ENCODE assay signal across 19 cellular contexts in the genomic region with DNA sequence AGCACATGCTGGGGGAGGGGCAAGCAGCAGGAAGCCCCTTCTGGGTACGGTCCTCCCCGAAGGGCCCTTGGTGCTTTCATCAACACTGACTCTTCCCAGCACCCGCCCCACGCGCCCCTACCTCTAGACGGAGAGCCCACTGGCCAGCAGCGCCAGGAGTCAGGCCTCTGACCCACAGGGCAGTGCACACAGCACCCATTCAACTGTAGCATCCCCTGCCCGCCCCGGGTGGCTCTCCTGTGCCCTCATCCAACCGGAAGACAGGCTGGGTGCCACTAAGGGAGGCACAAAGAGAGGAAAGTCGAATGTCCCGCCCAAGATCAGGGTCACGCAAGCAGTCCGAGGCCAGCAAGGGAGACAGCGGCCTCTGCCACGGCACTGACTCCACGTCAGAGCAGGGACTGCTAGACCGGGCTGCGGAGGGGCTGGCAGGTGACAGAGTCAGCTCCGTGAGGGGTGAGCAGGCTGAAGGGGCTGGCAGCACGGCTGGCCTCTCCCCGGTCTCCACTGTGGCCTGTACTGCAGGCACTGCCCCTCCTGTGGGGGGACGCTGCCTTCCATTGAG. TPM values are rescaled to one million over a fixed set of nuclear protein-coding genes. Genes with fewer than 3 reads are reported as not detected.
DNase-seq lines count a peak whose midpoint lies in the region; FAIRE-seq and TF ChIP-seq lines count a peak whose summit lies in the region.
"Had no signal": no experiment of that assay in that cellular context is flagged by ENCODE, and none has a peak within 500 bp of the region (broad histone marks: within the 10 kb centered on the region; RNA-seq: fewer than 3 reads in every experiment).

No MANE protein-coding gene starts in this region.

- H3K4me1 Mint-ChIP-seq in MCF 10A (ENCODE audit: insufficient read depth, unreplicated experiment): no peaks in the 10 kb centered on the region
- peaks cover 3% of the 10 kb centered on the region for H3K4me1 Mint-ChIP-seq in chondrocyte (ENCODE audit: low read depth)

- DNase-seq in MCF 10A (ENCODE audit: unreplicated experiment): no peak
- DNase-seq in mammary epithelial cell: no peak
- peak; percentile 87 for DNase-seq in chondrocyte (ENCODE audit: low spot score)
- DNase-seq in NCI-H524 (lab: John Stamatoyannopoulos, UW): no peak
- no peak for DNase-seq in small intestine
- DNase-seq in DMS114 treated with DMSO at 0.1 percent for 48 hours (lab: John Stamatoyannopoulos, UW; ENCODE audit: unreplicated experiment): no peak
- DNase-seq: HCEC 1CT, KG1, NCI-H1048, NCI-H146, NCI-H2081 treated with DMSO at 0.1 percent for 48 hours, NCI-H510A, NCI-H82, SHP77 treated with DMSO at 0.1 percent for 48 hours had no signal

- H3K27ac Mint-ChIP-seq in MCF 10A (ENCODE audit: low read depth, unreplicated experiment) (peak overlapping the region; percentile 63), chondrocyte (ENCODE audit: unreplicated experiment) (no peak overlapping the region)

- no peak overlapping the region for H3K27ac ChIP-seq in mammary epithelial cell (ENCODE audit: insufficient read depth, low read depth, low read length)
- H3K27ac ChIP-seq in liver (ENCODE audit: low read depth in 1 of 2, low read length in 2 of 2): peak overlapping the region in 1 of 2 donors; percentile 3
- no peak overlapping the region for H3K27ac ChIP-seq in skeletal muscle tissue (ENCODE audit: low read depth, low read length)
- H3K27ac ChIP-seq in small intestine (ENCODE audit: low read depth in 1 of 2, low read length in 1 of 2): no peak overlapping the region
- H3K27ac ChIP-seq: C4-2B had no signal

- no peak overlapping the region for H3K4me2 ChIP-seq in mammary epithelial cell (ENCODE audit: insufficient read depth, low read depth, low read length)

- intact Hi-C loops in MCF 10A (cut with micrococcal nuclease) (no loop called here), mammary epithelial cell (cut with micrococcal nuclease) (no loop called here)

- CTCF ChIA-PET in MCF 10A (lab: Yijun Ruan, JAX) (interaction anchor here (7.2 kb wide), 1 partner anchor 67 kb away, joined by 105 read pairs; no protein-coding TSS in a partner anchor), mammary epithelial cell (lab: Charles Lee; ENCODE audit: low non-redundant PET) (interaction anchor here (0.6 kb wide), 1 partner anchor 11 kb away, joined by 25 read pairs; no protein-coding TSS in a partner anchor)

- no peaks in the 10 kb centered on the region for H3K36me3 ChIP-seq in mammary epithelial cell (ENCODE audit: insufficient read depth, low read length)
- peaks cover 0 to 10% (median 6%) of the 10 kb centered on the region in 4 donors for H3K36me3 ChIP-seq in liver (ENCODE audit: control insufficient read depth in 4 of 4, insufficient read depth in 3 of 4, low read depth in 1 of 4, low read length in 3 of 4)
- H3K36me3 ChIP-seq in skeletal muscle tissue (ENCODE audit: control insufficient read depth in 3 of 3, insufficient read depth in 3 of 3, low read length in 3 of 3): peaks cover 8 to 13% (median 12%) of the 10 kb centered on the region in 3 donors
- H3K36me3 ChIP-seq in small intestine (ENCODE audit: control insufficient read depth in 2 of 2, insufficient read depth in 2 of 2, low read length in 2 of 2): peaks cover 0 to under 1% of the 10 kb centered on the region in 2 donors

- H4K20me1 ChIP-seq in mammary epithelial cell (ENCODE audit: insufficient read depth, low read length): no peaks in the 10 kb centered on the region

- in situ Hi-C loops in mammary epithelial cell (cut with MboI; ENCODE audit: low sequenced_read_pairs in 2 of 2): loop anchor here (5.0 to 10.0 kb wide), 2 partner anchors 68 to 76 kb away; no protein-coding TSS in a partner anchor

- BruUV-seq in MCF 10A (replicated peaks; lab: Mats Ljungman, UMichigan) (no TSS peak), mammary epithelial cell (replicated peaks; lab: Mats Ljungman, UMichigan) (no TSS peak)

- H3K9me3 ChIP-seq in mammary epithelial cell (replicated peaks; ENCODE audit: insufficient read depth, low read length) (no peaks in the 10 kb centered on the region), liver (ENCODE audit: control insufficient read depth in 4 of 4, low read length in 3 of 4) (no peaks in the 10 kb centered on the region), skeletal muscle tissue (ENCODE audit: control insufficient read depth in 3 of 3, low read length in 3 of 3) (no peaks in the 10 kb centered on the region), small intestine (ENCODE audit: control insufficient read depth, low read depth) (no peaks in the 10 kb centered on the region)

- WGBS in mammary epithelial cell (ENCODE audit: low coverage, missing lambda C conversion rate): 82% methylated on average over 17 of the region's 23 CpGs
- WGBS in liver: 45% methylated on average over 23 of the region's 23 CpGs
- 69 to 77% (median 76%) methylated on average over 23 of the region's 23 CpGs for WGBS in small intestine, 3 donors

- no peaks in the 10 kb centered on the region for H3K79me2 ChIP-seq in mammary epithelial cell (ENCODE audit: insufficient read depth, low read length)

- TF ChIP-seq CTCF in MCF 10A (IDR thresholded peaks at IDR 0.05; ENCODE audit: unreplicated experiment) (no peak), mammary epithelial cell (conservative IDR thresholded peaks at IDR 0.05 in 1 of 2, IDR thresholded peaks at IDR 0.05 in 1 of 2; ENCODE audit: extremely low read depth in 1 of 2, insufficient read depth in 1 of 2, low read depth in 1 of 2, low read length in 2 of 2) (no peak), chondrocyte (IDR thresholded peaks at IDR 0.05) (no peak), liver (IDR thresholded peaks at IDR 0.05; ENCODE audit: low read depth, low read length, missing input control) (no peak)

- H3K27me3 Mint-ChIP-seq in MCF 10A (ENCODE audit: insufficient read depth, unreplicated experiment) (no peaks in the 10 kb centered on the region), chondrocyte (ENCODE audit: low read depth) (no peaks in the 10 kb centered on the region)

- H3K9me3 Mint-ChIP-seq in MCF 10A (ENCODE audit: unreplicated experiment) (no peaks in the 10 kb centered on the region), chondrocyte (ENCODE audit: low read depth) (no peaks in the 10 kb centered on the region)

- H3K4me3 ChIP-seq in mammary epithelial cell (replicated peaks in 1 of 3; ENCODE audit: insufficient read depth in 1 of 3, low read depth in 2 of 3, low read length in 3 of 3): no peak overlapping the region
- no peak overlapping the region for H3K4me3 ChIP-seq in liver (ENCODE audit: low read depth in 1 of 3, low read length in 3 of 3)
- H3K4me3 ChIP-seq in skeletal muscle tissue (ENCODE audit: low read length in 3 of 3): no peak overlapping the region
- no peak overlapping the region for H3K4me3 ChIP-seq in small intestine (ENCODE audit: low read depth in 1 of 2, low read length in 2 of 2)

- no peak for FAIRE-seq in small intestine (lab: Jason Lieb, UNC)
- FAIRE-seq: A204.1, GM19239 had no signal

- H3K36me3 Mint-ChIP-seq in MCF 10A (ENCODE audit: insufficient read depth, unreplicated experiment) (peaks cover 18% of the 10 kb centered on the region), chondrocyte (ENCODE audit: low read depth) (peaks cover 5% of the 10 kb centered on the region)

- no peak for TF ChIP-seq RAD21 in liver (IDR thresholded peaks at IDR 0.05)

- H3K9ac ChIP-seq in mammary epithelial cell (ENCODE audit: insufficient read depth, low read length) (no peak overlapping the region), liver (ENCODE audit: low read depth in 1 of 2, low read length in 2 of 2) (no peak overlapping the region), skeletal muscle tissue (ENCODE audit: low read depth in 1 of 3, low read length in 3 of 3) (peak overlapping the region in 2 of 3 donors; percentile 23 to 45)

- dilution Hi-C loops in mammary epithelial cell (cut with HindIII; ENCODE audit: low sequenced_read_pairs): no loop called here

- no peak overlapping the region for H3K4me3 Mint-ChIP-seq in MCF 10A (ENCODE audit: unreplicated experiment)
- no peak overlapping the region for H3K4me3 Mint-ChIP-seq in chondrocyte (ENCODE audit: unreplicated experiment)

- H3K27me3 ChIP-seq in mammary epithelial cell (ENCODE audit: insufficient read depth, low read length): no peaks in the 10 kb centered on the region
- no peaks in the 10 kb centered on the region for H3K27me3 ChIP-seq in liver (ENCODE audit: control insufficient read depth in 4 of 4, insufficient read depth in 4 of 4, low read length in 3 of 4)
- peaks cover 0 to 13% (median 10%) of the 10 kb centered on the region in 3 donors for H3K27me3 ChIP-seq in skeletal muscle tissue (ENCODE audit: control insufficient read depth in 3 of 3, insufficient read depth in 3 of 3, low read length in 3 of 3)
- H3K27me3 ChIP-seq in small intestine (ENCODE audit: control insufficient read depth in 2 of 2, insufficient read depth in 2 of 2, low read length in 2 of 2): no peaks in the 10 kb centered on the region

- peaks cover 9% of the 10 kb centered on the region for H3K4me1 ChIP-seq in mammary epithelial cell (ENCODE audit: insufficient read depth, low read length)
- peaks cover 1 to 34% (median 17%) of the 10 kb centered on the region in 4 donors for H3K4me1 ChIP-seq in liver (ENCODE audit: control insufficient read depth in 4 of 4, insufficient read depth in 4 of 4, low read length in 3 of 4)
- peaks cover 2 to 20% (median 14%) of the 10 kb centered on the region in 3 donors for H3K4me1 ChIP-seq in skeletal muscle tissue (ENCODE audit: control insufficient read depth in 3 of 3, insufficient read depth in 3 of 3, low read length in 3 of 3)
- no peaks in the 10 kb centered on the region for H3K4me1 ChIP-seq in small intestine (ENCODE audit: control insufficient read depth in 2 of 2, insufficient read depth in 1 of 2, low read depth in 1 of 2, low read length in 1 of 2)

- POLR2A ChIA-PET in MCF 10A (lab: Yijun Ruan, JAX): no interaction called here

- H2AFZ ChIP-seq in mammary epithelial cell (ENCODE audit: low read depth, low read length): no peak overlapping the region

RNA-seq across cellular contexts. Expression of gene MSRB1, which starts 9.8 kb away (rescaled TPM):
- 5.8 and 7.4 TPM in 2 replicates for total RNA-seq in MCF 10A (2022)
- 10 to 100 TPM; 19.2 to 22.0 TPM for total RNA-seq in mammary epithelial cell
- 30.6 TPM for polyA plus RNA-seq in mammary epithelial cell
- polyA minus RNA-seq in mammary epithelial cell: 6.2 TPM
- total RNA-seq in chondrocyte: 18.3 to 19.1 TPM (median 18.8 TPM) in 3 replicates
- total RNA-seq in liver: 10 to 100 TPM; 32.2 to 43.9 TPM
- 100 to 1,000 TPM; 152 to 169 TPM for polyA plus RNA-seq in liver
- 13.6 TPM for total RNA-seq in skeletal muscle tissue
- polyA plus RNA-seq in small intestine: 100 to 1,000 TPM in 1 of 3 donors, 10 to 100 TPM in 2; 50.6 to 105 (median 59.2) TPM

RNA-seq across cellular contexts. Expression of gene HS3ST6, which starts 15.0 kb away (rescaled TPM):
- total RNA-seq in MCF 10A (2022) (not detected in 2 replicates), mammary epithelial cell (not detected), chondrocyte (not detected in 3 replicates), liver (not detected), skeletal muscle tissue (not detected)
- polyA plus RNA-seq in mammary epithelial cell (not detected), liver (not detected), small intestine (under 1 TPM in 1 of 3 donors, not detected in 2; 0.04 TPM)
- not detected for polyA minus RNA-seq in mammary epithelial cell

RNA-seq across cellular contexts. Expression of gene RPL3L, which starts 21.3 kb away (rescaled TPM):
- total RNA-seq in MCF 10A (2022) (not detected in 2 replicates), mammary epithelial cell (under 1 TPM; 0.33 to 0.80 TPM), chondrocyte (not detected in 3 replicates), liver (not detected), skeletal muscle tissue (84.5 TPM)
- polyA plus RNA-seq in mammary epithelial cell (0.09 TPM), liver (under 1 TPM in 1 of 2 donors, not detected in 1; 0.14 TPM), small intestine (1 to 10 TPM in 1 of 3 donors, under 1 TPM in 1, not detected in 1; 0.67 to 1.1 TPM)
- polyA minus RNA-seq in mammary epithelial cell: not detected

RNA-seq across cellular contexts. Expression of gene NDUFB10, which starts 26.2 kb away (rescaled TPM):
- total RNA-seq in MCF 10A (2022) (202 TPM in 2 replicates), mammary epithelial cell (100 to 1,000 TPM in 1 of 2 donors, 10 to 100 TPM in 1; 62.5 to 146 TPM), chondrocyte (97.9 to 131 TPM (median 110 TPM) in 3 replicates), liver (100 to 1,000 TPM in 1 of 2 donors, 10 to 100 TPM in 1; 93.9 to 110 TPM), skeletal muscle tissue (130 TPM)
- polyA plus RNA-seq in mammary epithelial cell (192 TPM), liver (100 to 1,000 TPM; 156 to 195 TPM), small intestine (100 to 1,000 TPM; 329 to 544 (median 423) TPM)
- polyA minus RNA-seq in mammary epithelial cell: 149 TPM

RNA-seq across cellular contexts. Expression of gene RPS2, which starts 31.4 kb away (rescaled TPM):
- 4,760 and 4,836 TPM in 2 replicates for total RNA-seq in MCF 10A (2022)
- 1,000 to 10,000 TPM; 1,442 to 3,060 TPM for total RNA-seq in mammary epithelial cell
- 3,984 TPM for polyA plus RNA-seq in mammary epithelial cell
- polyA minus RNA-seq in mammary epithelial cell: 3,102 TPM
- total RNA-seq in chondrocyte: 1,605 to 1,878 TPM (median 1,662 TPM) in 3 replicates
- 1,000 to 10,000 TPM in 1 of 2 donors, 100 to 1,000 TPM in 1; 621 to 1,440 TPM for total RNA-seq in liver
- 1,000 to 10,000 TPM in 1 of 2 donors, 100 to 1,000 TPM in 1; 524 to 1,259 TPM for polyA plus RNA-seq in liver
- 3,178 TPM for total RNA-seq in skeletal muscle tissue
- 1,000 to 10,000 TPM; 1,075 to 4,112 (median 2,213) TPM for polyA plus RNA-seq in small intestine

Comparison
In these comparisons a context has a peak if more than half of its experiments do, and no peak if none do; other contexts are left out.
1. H3K9ac ChIP-seq: peak in skeletal muscle tissue (2 of 3); none in mammary epithelial cell (single experiment) and liver (0 of 2).
2. RNA of gene RPL3L, which starts 21.3 kb away (total RNA-seq): 84.5 TPM in skeletal muscle tissue (single experiment); 0.33 to 0.80 TPM in mammary epithelial cell, not detected in chondrocyte, not detected in MCF 10A and not detected in liver; every median in the first group is over 10 times any median in the second.